ENCODE assay signal across 28 cellular contexts in genomic region chr5:142339781-142340180, GRCh38. TPM values are rescaled to one million over a fixed set of nuclear protein-coding genes. Genes with fewer than 3 reads are reported as not detected.
"Had no signal": no experiment of that assay in that cellular context is flagged by ENCODE, and none has a peak within 500 bp of the region (broad histone marks: within the 10 kb centered on the region; RNA-seq: fewer than 3 reads in every experiment).

No MANE protein-coding gene starts in this region.

- ATAC-seq: naive thymus-derived CD4-positive, alpha-beta T cell; natural killer cell; pancreas; right lobe of liver; stimulated activated memory B cell treated with anti-CD40 and anti-IgM and Interleukin-4, amounts not matched to agents 10 μg/mL and 1 μg/mL and 100 μg/mL, for 72 hours; stimulated activated naive CD8-positive, alpha-beta T cell treated with anti-CD3 and anti-CD28 coated beads, Interleukin-15, amount 100 ng/mL, for 72 hours; stimulated activated naive CD8-positive, alpha-beta T cell treated with anti-CD3 and anti-CD28 coated beads, Interleukin-15, Interleukin-2, amounts not matched to agents 100 U/mL and 50 U/mL, for 24 hours; upper lobe of right lung had no signal

- H3K9me3 ChIP-seq: pancreas, prostate gland, testis had no signal

- H3K36me3 ChIP-seq: neural progenitor cell, pancreas, prostate gland, right atrium auricular region, right lobe of liver, spleen, suprapubic skin, tibial artery, transverse colon, upper lobe of right lung, uterus had no signal

- H3K27ac ChIP-seq: neural progenitor cell, pancreas, prostate gland, right atrium auricular region, right lobe of liver, skin epidermis, spleen, suprapubic skin, testis, tibial artery, transverse colon, upper lobe of right lung, uterus had no signal

- H3K4me1 ChIP-seq: neural progenitor cell, pancreas, prostate gland, right atrium auricular region, right lobe of liver, suprapubic skin, testis, tibial artery, transverse colon, uterus had no signal

- DNase-seq: naive thymus-derived CD4-positive, alpha-beta T cell; natural killer cell; occipital lobe; pancreas; retina; right lobe of liver; spleen; stimulated activated CD4-positive, alpha-beta T cell treated with anti-CD3 and anti-CD28 coated beads, Interleukin-12 subunit alpha, Interleukin-12 subunit beta, amount 100 ng/mL, for 4 hours; stimulated activated CD4-positive, alpha-beta T cell treated with anti-CD3 and anti-CD28 coated beads, Interleukin-1b, Interleukin-23, amount 100 ng/mL, for 48 hours; stimulated activated CD4-positive, alpha-beta T cell treated with anti-CD3 and anti-CD28 coated beads, Interleukin-4, amount 100 ng/mL, for 1 hour; stimulated activated CD4-positive, alpha-beta T cell treated with anti-CD3 and anti-CD28 coated beads, Interleukin-4, amount 100 ng/mL, for 4 hours; stimulated activated CD8-positive, alpha-beta memory T cell treated with anti-CD3 and anti-CD28 coated beads, Interleukin-4, amount 100 ng/mL, for 48 hours; stimulated activated naive CD4-positive, alpha-beta T cell; stimulated activated naive CD8-positive, alpha-beta T cell treated with anti-CD3 and anti-CD28 coated beads, Interleukin-15, amount 100 ng/mL, for 72 hours; stimulated activated naive CD8-positive, alpha-beta T cell treated with anti-CD3 and anti-CD28 coated beads, Interleukin-15, Interleukin-2, amounts not matched to agents 100 U/mL and 50 U/mL, for 24 hours; substantia nigra; testis; tibial artery; transverse colon; upper lobe of right lung; uterus had no signal

- H3K4me3 ChIP-seq: neural progenitor cell, pancreas, prostate gland, right atrium auricular region, right lobe of liver, skin epidermis, smooth muscle cell, spleen, suprapubic skin, testis, tibial artery, transverse colon, upper lobe of right lung, uterus had no signal

- H3K27me3 ChIP-seq: neural progenitor cell, pancreas, right atrium auricular region, right lobe of liver, suprapubic skin, testis, tibial artery, transverse colon, upper lobe of right lung, uterus had no signal

RNA-seq across cellular contexts. Expression of gene SPRY4, which starts 15.0 kb away (rescaled TPM):
- polyA plus RNA-seq: naive thymus-derived CD4-positive, alpha-beta T cell had no signal
